17 cellular contexts compared by ENCODE assay signal in the genomic region with DNA sequence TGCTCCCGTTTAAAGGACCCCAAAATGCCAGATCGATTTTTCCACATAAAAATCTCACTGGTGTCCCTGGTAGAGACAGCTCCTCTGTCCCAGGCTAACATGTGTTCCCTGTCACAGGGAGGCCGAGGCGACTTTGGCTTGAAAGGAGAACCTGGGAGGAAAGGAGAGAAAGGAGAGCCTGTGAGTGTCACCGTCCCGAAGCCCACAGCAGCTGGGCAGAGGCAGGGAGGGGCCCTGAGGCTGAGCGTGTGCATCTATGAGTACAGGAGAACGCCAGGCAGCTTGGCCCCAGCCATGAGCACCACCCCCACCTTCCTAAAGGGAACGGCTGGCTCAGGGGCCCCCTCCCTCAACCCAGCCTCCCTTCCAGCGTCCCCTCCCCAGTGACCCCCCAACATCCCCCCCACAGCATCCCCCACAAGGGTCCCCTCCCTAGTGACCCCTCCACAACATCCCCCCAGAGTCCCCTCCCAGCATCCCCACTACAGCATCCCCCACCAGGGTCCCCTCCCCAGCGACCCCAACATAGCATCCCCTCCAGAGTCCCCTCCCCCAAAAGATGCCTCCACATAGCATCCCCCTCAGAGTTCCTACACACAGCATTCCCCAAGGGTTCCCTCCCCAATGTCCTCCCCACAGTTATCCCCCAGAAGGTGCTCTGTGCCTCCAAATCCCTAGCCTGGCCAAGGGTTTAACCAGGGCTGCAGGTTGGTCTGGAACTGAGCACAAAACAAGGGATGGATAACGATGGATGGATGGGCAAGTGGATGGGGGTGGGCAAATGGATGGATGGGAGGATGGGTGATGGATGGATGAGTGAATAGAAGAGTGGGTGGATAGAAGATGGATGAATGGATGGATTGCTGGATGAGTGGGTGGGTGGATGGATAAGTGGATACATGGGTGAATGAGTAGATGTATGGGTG. TPM values are rescaled to one million over a fixed set of nuclear protein-coding genes. Genes with fewer than 3 reads are reported as not detected.
DNase-seq lines count a peak whose midpoint lies in the region; ATAC-seq and TF ChIP-seq lines count a peak whose summit lies in the region.
"Had no signal": no experiment of that assay in that cellular context is flagged by ENCODE, and none has a peak within 500 bp of the region (broad histone marks: within the 10 kb centered on the region; RNA-seq: fewer than 3 reads in every experiment).

No MANE protein-coding gene starts in this region.

- WGBS in spleen, 5 donors: 85 to 95% (median 88%) methylated on average over 10 to 12 of the region's 12 CpGs

- no peaks in the 10 kb centered on the region for H3K9me3 ChIP-seq in spleen

- intact Hi-C loops in left cardiac atrium (cut with DNase I) (no loop called here), spleen (cut with DNase I; ENCODE audit: low total_unique reads) (no loop called here)
- intact Hi-C loops in activated CD4-positive, alpha-beta memory T cell treated with anti-CD3 and anti-CD28 coated beads for 36 hours (cut with micrococcal nuclease): no loop called here

- no peak overlapping the region for H3K4me3 Mint-ChIP-seq in activated T-cell treated with anti-CD3 and anti-CD28 coated beads, Interleukin-2, amount 50 U/mL, for 4 hours
- H3K4me3 Mint-ChIP-seq in activated CD4-positive, alpha-beta memory T cell treated with anti-CD3 and anti-CD28 coated beads for 36 hours: no peak overlapping the region
- H3K4me3 Mint-ChIP-seq: activated naive CD8-positive, alpha-beta T cell; neural crest cell; stimulated activated effector memory CD8-positive, alpha-beta T cell treated with anti-CD3 and anti-CD28 coated beads, Interleukin-12 subunit alpha, Interleukin-12 subunit beta, amount 100 ng/mL, for 72 hours had no signal

- no peak overlapping the region for H3K4me3 ChIP-seq in spleen

- TF ChIP-seq CTCF in RWPE1 (conservative IDR thresholded peaks at IDR 0.05; ENCODE audit: low read depth) (no peak), spleen (IDR thresholded peaks at IDR 0.05 in 8 of 11, conservative IDR thresholded peaks at IDR 0.05 in 3 of 11) (no peak)

- peak; percentile 2 for DNase-seq in activated T-cell treated with anti-CD3 and anti-CD28 coated beads, Interleukin-2, amount 50 U/mL, for 4 hours
- no peak for DNase-seq in activated T-cell treated with anti-CD3 and anti-CD28 coated beads for 4 hours
- no peak for DNase-seq in RWPE1 (ENCODE audit: low spot score)
- peak; percentile 17 for DNase-seq in left cardiac atrium
- peak; percentile 37 for DNase-seq in spleen
- DNase-seq in activated CD4-positive, alpha-beta memory T cell treated with anti-CD3 and anti-CD28 coated beads for 36 hours: no peak
- no peak for DNase-seq in NCI-H345 treated with DMSO at 0.1 percent for 48 hours (lab: John Stamatoyannopoulos, UW; ENCODE audit: unreplicated experiment)
- no peak for DNase-seq in DMS79 (lab: John Stamatoyannopoulos, UW)
- DNase-seq: central memory CD4-positive, alpha-beta T cell; foreskin melanocyte; NCI-H2081 treated with DMSO at 0.1 percent for 48 hours; NCI-H526 treated with DMSO at 0.1 percent for 48 hours; SW 1271 had no signal

- no peaks in the 10 kb centered on the region for H3K36me3 Mint-ChIP-seq in activated T-cell treated with anti-CD3 and anti-CD28 coated beads, Interleukin-2, amount 50 U/mL, for 4 hours (ENCODE audit: insufficient read depth)
- H3K36me3 Mint-ChIP-seq in activated CD4-positive, alpha-beta memory T cell treated with anti-CD3 and anti-CD28 coated beads for 36 hours: no peaks in the 10 kb centered on the region

- CTCF ChIA-PET in RWPE1 (lab: Yijun Ruan, JAX): interaction anchor here (1.2 kb wide), 1 partner anchor 20 kb away, joined by 5 read pairs; no protein-coding TSS in a partner anchor
- CTCF ChIA-PET in activated CD4-positive, alpha-beta memory T cell treated with anti-CD3 and anti-CD28 coated beads for 36 hours (lab: Charles Lee): no interaction called here

- H3K4me1 ChIP-seq in spleen: no peaks in the 10 kb centered on the region

- peaks cover 0 to 87% (median 30%) of the 10 kb centered on the region in 6 donors for H3K36me3 ChIP-seq in spleen

- no peak overlapping the region for H3K27ac Mint-ChIP-seq in activated CD4-positive, alpha-beta memory T cell treated with anti-CD3 and anti-CD28 coated beads for 36 hours
- H3K27ac Mint-ChIP-seq: activated naive CD8-positive, alpha-beta T cell; stimulated activated effector memory CD8-positive, alpha-beta T cell treated with anti-CD3 and anti-CD28 coated beads, Interleukin-12 subunit alpha, Interleukin-12 subunit beta, amount 100 ng/mL, for 72 hours had no signal

- no peaks in the 10 kb centered on the region for H3K27me3 Mint-ChIP-seq in activated T-cell treated with anti-CD3 and anti-CD28 coated beads, Interleukin-2, amount 50 U/mL, for 4 hours (ENCODE audit: low read depth)
- no peaks in the 10 kb centered on the region for H3K27me3 Mint-ChIP-seq in activated CD4-positive, alpha-beta memory T cell treated with anti-CD3 and anti-CD28 coated beads for 36 hours
- H3K27me3 Mint-ChIP-seq: activated naive CD8-positive, alpha-beta T cell had no signal

- TF ChIP-seq POLR2A in spleen (IDR thresholded peaks at IDR 0.05): no peak

- H3K9me3 Mint-ChIP-seq in activated T-cell treated with anti-CD3 and anti-CD28 coated beads, Interleukin-2, amount 50 U/mL, for 4 hours: no peaks in the 10 kb centered on the region
- H3K9me3 Mint-ChIP-seq in activated CD4-positive, alpha-beta memory T cell treated with anti-CD3 and anti-CD28 coated beads for 36 hours: no peaks in the 10 kb centered on the region
- H3K9me3 Mint-ChIP-seq: stimulated activated effector memory CD8-positive, alpha-beta T cell treated with anti-CD3 and anti-CD28 coated beads, Interleukin-12 subunit alpha, Interleukin-12 subunit beta, amount 100 ng/mL, for 72 hours had no signal

- H3K27ac ChIP-seq in RWPE1: peak overlapping the region; percentile 32; the same call in 1 of the 2 replicates
- no peak overlapping the region for H3K27ac ChIP-seq in spleen

- no peak for ATAC-seq in activated T-cell treated with anti-CD3 and anti-CD28 coated beads, Interleukin-2, amount 50 U/mL, for 4 hours
- no peak for ATAC-seq in left cardiac atrium
- ATAC-seq: stimulated activated effector memory CD8-positive, alpha-beta T cell treated with anti-CD3 and anti-CD28 coated beads, Interleukin-12 subunit alpha, Interleukin-12 subunit beta, amount 100 ng/mL, for 72 hours had no signal

- POLR2A ChIA-PET in RWPE1 (lab: Yijun Ruan, JAX; ENCODE audit: low non-redundant PET): no interaction called here
- POLR2A ChIA-PET in activated CD4-positive, alpha-beta memory T cell treated with anti-CD3 and anti-CD28 coated beads for 36 hours (lab: Charles Lee): no interaction called here

- H3K4me1 Mint-ChIP-seq in activated T-cell treated with anti-CD3 and anti-CD28 coated beads, Interleukin-2, amount 50 U/mL, for 4 hours (ENCODE audit: low read depth): no peaks in the 10 kb centered on the region
- H3K4me1 Mint-ChIP-seq in activated CD4-positive, alpha-beta memory T cell treated with anti-CD3 and anti-CD28 coated beads for 36 hours (ENCODE audit: low read depth): no peaks in the 10 kb centered on the region
- H3K4me1 Mint-ChIP-seq: neural crest cell; stimulated activated effector memory CD8-positive, alpha-beta T cell treated with anti-CD3 and anti-CD28 coated beads, Interleukin-12 subunit alpha, Interleukin-12 subunit beta, amount 100 ng/mL, for 72 hours had no signal

- no peaks in the 10 kb centered on the region for H3K27me3 ChIP-seq in spleen (replicated peaks in 1 of 7)

RNA-seq across cellular contexts. Expression of gene COL6A2, which starts 25.1 kb away (rescaled TPM):
- 1 to 10 TPM; 4.8 to 7.7 (median 5.7) TPM for total RNA-seq in activated T-cell treated with anti-CD3 and anti-CD28 coated beads, Interleukin-2, amount 50 U/mL, for 4 hours
- 100 to 1,000 TPM; 330 to 350 TPM for total RNA-seq in left cardiac atrium
- 100 to 1,000 TPM; 105 to 259 (median 198) TPM for total RNA-seq in spleen
- 100 to 1,000 TPM; 101 to 244 (median 110) TPM for polyA plus RNA-seq in spleen
- 1 to 10 TPM; 4.3 to 4.8 TPM for total RNA-seq in activated CD4-positive, alpha-beta memory T cell treated with anti-CD3 and anti-CD28 coated beads for 36 hours

RNA-seq across cellular contexts. Expression of gene FTCD, which starts 32.4 kb away (rescaled TPM):
- under 1 TPM; 0.33 to 0.71 (median 0.40) TPM for total RNA-seq in activated T-cell treated with anti-CD3 and anti-CD28 coated beads, Interleukin-2, amount 50 U/mL, for 4 hours
- total RNA-seq in left cardiac atrium: 1 to 10 TPM in 1 of 2 donors, under 1 TPM in 1; 0.68 to 1.6 TPM
- total RNA-seq in spleen: 1 to 10 TPM in 1 of 7 donors, under 1 TPM in 1, not detected in 5; 0.81 to 1.7 TPM
- polyA plus RNA-seq in spleen: 1 to 10 TPM in 1 of 3 donors, under 1 TPM in 2; 0.35 to 2.8 (median 0.38) TPM
- under 1 TPM in 1 of 2 experiments, not detected in 1; 0.22 TPM for total RNA-seq in activated CD4-positive, alpha-beta memory T cell treated with anti-CD3 and anti-CD28 coated beads for 36 hours
- polyA plus RNA-seq: AG04450 had no signal

Comparison
In these comparisons a context has a peak if more than half of its experiments do, and no peak if none do; other contexts are left out.
1. DNase-seq: peak in activated T-cell treated with anti-CD3 and anti-CD28 coated beads, Interleukin-2, amount 50 U/mL, for 4 hours (single experiment), left cardiac atrium (single experiment) and spleen (single experiment); none in activated T-cell treated with anti-CD3 and anti-CD28 coated beads for 4 hours (single experiment), RWPE1 (single experiment), activated CD4-positive, alpha-beta memory T cell treated with anti-CD3 and anti-CD28 coated beads for 36 hours (single experiment), NCI-H345 treated with DMSO at 0.1 percent for 48 hours (single experiment) and DMS79 (single experiment).
2. RNA of gene COL6A2, which starts 25.1 kb away (total RNA-seq): 330 to 350 TPM in left cardiac atrium and 105 to 259 TPM in spleen; 4.8 to 7.7 TPM in activated T-cell treated with anti-CD3 and anti-CD28 coated beads, Interleukin-2, amount 50 U/mL, for 4 hours and 4.3 to 4.8 TPM in activated CD4-positive, alpha-beta memory T cell treated with anti-CD3 and anti-CD28 coated beads for 36 hours; every median in the first group is over 10 times any median in the second.